8 cellular contexts compared by ENCODE assay signal in the genomic region with DNA sequence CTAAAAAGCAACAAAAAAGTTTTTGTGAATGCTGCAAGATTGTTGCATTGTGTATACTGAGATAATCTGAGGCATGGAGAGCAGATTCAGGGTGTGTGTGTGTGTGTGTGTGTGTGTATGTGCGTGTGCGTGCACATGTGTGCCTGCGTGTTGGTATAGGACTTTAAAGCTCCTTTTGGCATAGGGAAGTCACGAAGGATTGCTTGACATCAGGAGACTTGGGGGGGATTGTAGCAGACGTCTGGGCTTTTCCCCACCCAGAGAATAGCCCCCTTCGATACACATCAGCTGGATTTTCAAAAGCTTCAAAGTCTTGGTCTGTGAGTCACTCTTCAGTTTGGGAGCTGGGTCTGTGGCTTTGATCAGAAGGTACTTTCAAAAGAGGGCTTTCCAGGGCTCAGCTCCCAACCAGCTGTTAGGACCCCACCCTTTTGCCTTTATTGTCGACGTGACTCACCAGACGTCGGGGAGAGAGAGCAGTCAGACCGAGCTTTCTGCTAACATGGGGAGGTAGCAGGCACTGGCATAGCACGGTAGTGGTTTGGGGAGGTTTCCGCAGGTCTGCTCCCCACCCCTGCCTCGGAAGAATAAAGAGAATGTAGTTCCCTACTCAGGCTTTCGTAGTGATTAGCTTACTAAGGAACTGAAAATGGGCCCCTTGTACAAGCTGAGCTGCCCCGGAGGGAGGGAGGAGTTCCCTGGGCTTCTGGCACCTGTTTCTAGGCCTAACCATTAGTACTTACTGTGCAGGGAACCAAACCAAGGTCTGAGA. TPM values are rescaled to one million over a fixed set of nuclear protein-coding genes. Genes with fewer than 3 reads are reported as not detected.
DNase-seq lines count a peak whose midpoint lies in the region; ATAC-seq and TF ChIP-seq lines count a peak whose summit lies in the region.

No MANE protein-coding gene starts in this region.

- TF ChIP-seq CTCF in choroid plexus epithelial cell (conservative IDR thresholded peaks at IDR 0.05; ENCODE audit: low read depth, low read length) (no peak), stomach (IDR thresholded peaks at IDR 0.05) (no peak), WTC11 (IDR thresholded peaks at IDR 0.05) (no peak)

- no peak for TF ChIP-seq EP300 in stomach (IDR thresholded peaks at IDR 0.05)

- peak; percentile 50 for ATAC-seq in GM19463 (IDR thresholded peaks at IDR 0.05; ENCODE audit: unreplicated experiment)
- peak; percentile 51 to 66 for ATAC-seq in activated CD4-positive, CD25-positive, alpha-beta regulatory T cell treated with anti-CD3 and anti-CD28 coated beads, Interleukin-2, amount 50 U/mL, for 24 hours
- ATAC-seq in WTC11, result no peak

- WGBS in stomach, 5 donors, result 11 to 19% (median 15%) methylated on average over 15 to 16 of the region's 16 CpGs

- H3K27me3 ChIP-seq in BLaER1 treated with 17β-estradiol and CSF1 and Interleukin-3, amounts not matched to agents 10 nM and 100 nM, result peaks cover 0 to 29% (median 0%) of the 10 kb centered on the region in 11 experiments; a peak in 6 of 22 replicates
- H3K27me3 ChIP-seq in muscle layer of duodenum (ENCODE audit: low read depth, low read length), result no peaks in the 10 kb centered on the region
- H3K27me3 ChIP-seq in stomach, result no peaks in the 10 kb centered on the region

- TF ChIP-seq POLR2A in stomach (IDR thresholded peaks at IDR 0.05), result no peak

- CTCF ChIA-PET in WTC11 (lab: Charles Lee), result interaction anchor here (1.1 to 1.8 kb wide), 4 partner anchors 41 to 273 kb away, joined by 3 to 8 read pairs (median 4); no protein-coding TSS in a partner anchor

- peak overlapping the region in 9 of 10 experiments; percentile 45 to 98 (median 91); a peak in 18 of 20 replicates for H3K4me3 ChIP-seq in BLaER1 treated with 17β-estradiol and CSF1 and Interleukin-3, amounts not matched to agents 10 nM and 100 nM
- H3K4me3 ChIP-seq in choroid plexus epithelial cell (ENCODE audit: low read depth, low read length), result peak overlapping the region; percentile 99
- H3K4me3 ChIP-seq in muscle layer of duodenum (ENCODE audit: low read depth in 1 of 2, low read length in 2 of 2), result peak overlapping the region; percentile 68 to 99
- H3K4me3 ChIP-seq in stomach, result peak overlapping the region; percentile 19 to 97 (median 78)

- POLR2A ChIA-PET in WTC11 (lab: Charles Lee), result no interaction called here

- H3K4me3 Mint-ChIP-seq in WTC11, result no peak overlapping the region

- peak; percentile 79 for DNase-seq in HS-5 (ENCODE audit: low read depth)
- peak; percentile 88 for DNase-seq in choroid plexus epithelial cell (ENCODE audit: low read depth)
- DNase-seq in stomach, result peak; percentile 61
- no peak for DNase-seq in WTC11 (ENCODE audit: low spot score)

- peaks cover 5 to 49% (median 24%) of the 10 kb centered on the region in 11 experiments; a peak in 20 of 22 replicates for H3K36me3 ChIP-seq in BLaER1 treated with 17β-estradiol and CSF1 and Interleukin-3, amounts not matched to agents 10 nM and 100 nM
- peaks cover 20 to 28% of the 10 kb centered on the region in 2 donors for H3K36me3 ChIP-seq in muscle layer of duodenum (ENCODE audit: control insufficient read depth in 1 of 2, insufficient read depth in 2 of 2, low read length in 2 of 2)
- peaks cover 6 to 14% (median 9%) of the 10 kb centered on the region in 4 donors for H3K36me3 ChIP-seq in stomach

- peaks cover 46 to 60% (median 56%) of the 10 kb centered on the region in 11 experiments for H4K20me1 ChIP-seq in BLaER1 treated with 17β-estradiol and CSF1 and Interleukin-3, amounts not matched to agents 10 nM and 100 nM

- peaks cover 56% of the 10 kb centered on the region for H3K4me1 Mint-ChIP-seq in WTC11

- intact Hi-C loops in stomach (cut with DNase I; ENCODE audit: low total_unique reads), result no loop called here

- H3K4me2 ChIP-seq in BLaER1 treated with 17β-estradiol and CSF1 and Interleukin-3, amounts not matched to agents 10 nM and 100 nM, result peak overlapping the region; percentile 93 to 99 (median 96)

- H3K36me3 Mint-ChIP-seq in WTC11, result peaks cover 25% of the 10 kb centered on the region

- peak overlapping the region; percentile 20 to 72 (median 66) for H3K27ac ChIP-seq in BLaER1 treated with 17β-estradiol and CSF1 and Interleukin-3, amounts not matched to agents 10 nM and 100 nM
- H3K27ac ChIP-seq in muscle layer of duodenum (ENCODE audit: low read length), result peak overlapping the region; percentile 100
- peak overlapping the region; percentile 83 to 99 (median 97) for H3K27ac ChIP-seq in stomach

- H3K4me1 ChIP-seq in BLaER1 treated with 17β-estradiol and CSF1 and Interleukin-3, amounts not matched to agents 10 nM and 100 nM, result peaks cover 68 to 92% (median 84%) of the 10 kb centered on the region in 10 experiments
- H3K4me1 ChIP-seq in muscle layer of duodenum (ENCODE audit: control insufficient read depth in 1 of 2, insufficient read depth in 2 of 2, low read length in 2 of 2), result peaks cover 23 to 38% of the 10 kb centered on the region in 2 donors
- peaks cover 55 to 83% (median 79%) of the 10 kb centered on the region in 4 donors for H3K4me1 ChIP-seq in stomach

- H3K9me3 ChIP-seq in BLaER1 treated with 17β-estradiol and CSF1 and Interleukin-3, amounts not matched to agents 10 nM and 100 nM (replicated peaks in 1 of 11), result no peaks in the 10 kb centered on the region
- H3K9me3 ChIP-seq in muscle layer of duodenum (ENCODE audit: control insufficient read depth in 1 of 2, low read length in 2 of 2) (no peaks in the 10 kb centered on the region), stomach (no peaks in the 10 kb centered on the region)

- H3K9me3 Mint-ChIP-seq in WTC11, result no peaks in the 10 kb centered on the region

- H3K27me3 Mint-ChIP-seq in WTC11 (ENCODE audit: low read depth), result peaks cover 11% of the 10 kb centered on the region

- peak overlapping the region; percentile 7 to 98 (median 71); a peak in 21 of 22 replicates for H3K9ac ChIP-seq in BLaER1 treated with 17β-estradiol and CSF1 and Interleukin-3, amounts not matched to agents 10 nM and 100 nM

- no peak overlapping the region for H3K27ac Mint-ChIP-seq in WTC11

TF ChIP-seq in WTC11, 78 proteins besides CTCF, POLR2A, EP300 and RAD21:
- no peak for TF ChIP-seq SMAD4 (CRISPR knock-in tag; IDR thresholded peaks at IDR 0.05)
- TF ChIP-seq ATF1 (CRISPR knock-in tag; IDR thresholded peaks at IDR 0.05), result no peak
- TF ChIP-seq, protein P1, sequence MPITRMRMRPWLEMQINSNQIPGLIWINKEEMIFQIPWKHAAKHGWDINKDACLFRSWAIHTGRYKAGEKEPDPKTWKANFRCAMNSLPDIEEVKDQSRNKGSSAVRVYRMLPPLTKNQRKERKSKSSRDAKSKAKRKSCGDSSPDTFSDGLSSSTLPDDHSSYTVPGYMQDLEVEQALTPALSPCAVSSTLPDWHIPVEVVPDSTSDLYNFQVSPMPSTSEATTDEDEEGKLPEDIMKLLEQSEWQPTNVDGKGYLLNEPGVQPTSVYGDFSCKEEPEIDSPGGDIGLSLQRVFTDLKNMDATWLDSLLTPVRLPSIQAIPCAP (CRISPR knock-in tag; IDR thresholded peaks at IDR 0.05), result no peak
- TF ChIP-seq ZBTB21 (CRISPR knock-in tag; IDR thresholded peaks at IDR 0.05; ENCODE audit: borderline replicate concordance), result no peak

RNA-seq across cellular contexts. Expression of a gene that starts 4.7 kb away (rescaled TPM):
- total RNA-seq in stomach (10 to 100 TPM in 4 of 5 donors, 1 to 10 TPM in 1; 7.6 to 34.7 (median 26.6) TPM), WTC11 (2021) (5.7 to 9.1 TPM (median 7.5 TPM) in 3 replicates)
- polyA plus RNA-seq in stomach, result 10 to 100 TPM; 17.7 to 39.7 (median 24.1) TPM
